ENCODE assay signal across 9 cellular contexts in genomic region chr4:150126201-150126879, GRCh38. TPM values are rescaled to one million over a fixed set of nuclear protein-coding genes. Genes with fewer than 3 reads are reported as not detected.
DNase-seq lines count a peak whose midpoint lies in the region; ATAC-seq and TF ChIP-seq lines count a peak whose summit lies in the region.
"Had no signal": no experiment of that assay in that cellular context is flagged by ENCODE, and none has a peak within 500 bp of the region (broad histone marks: within the 10 kb centered on the region; RNA-seq: fewer than 3 reads in every experiment).

No MANE protein-coding gene starts in this region.

- H4K20me1 ChIP-seq in KMS-11 (ENCODE audit: insufficient read depth) = no peaks in the 10 kb centered on the region

- ATAC-seq in HG02763 (IDR thresholded peaks at IDR 0.05; ENCODE audit: unreplicated experiment) (no peak), HG03045 (IDR thresholded peaks at IDR 0.05; ENCODE audit: unreplicated experiment) (no peak)

- H3K27ac ChIP-seq in breast epithelium (no peak overlapping the region), KMS-11 (peak overlapping the region; percentile 91), brain microvascular endothelial cell (peak overlapping the region; percentile 57)
- H3K27ac ChIP-seq: 22Rv1 had no signal

- TF ChIP-seq CTCF in MCF 10A (IDR thresholded peaks at IDR 0.05; ENCODE audit: unreplicated experiment) = no peak
- TF ChIP-seq CTCF in breast epithelium (IDR thresholded peaks at IDR 0.05) = no peak
- TF ChIP-seq CTCF in KMS-11 (conservative IDR thresholded peaks at IDR 0.05; ENCODE audit: low read depth, low read length) = no peak
- no peak for TF ChIP-seq CTCF in brain microvascular endothelial cell (IDR thresholded peaks at IDR 0.05; ENCODE audit: low read depth, low read length, missing control alignments)

- no peaks in the 10 kb centered on the region for H3K36me3 ChIP-seq in breast epithelium
- H3K36me3 ChIP-seq in KMS-11 (ENCODE audit: insufficient read depth) = no peaks in the 10 kb centered on the region
- H3K36me3 ChIP-seq in brain microvascular endothelial cell (replicated peaks) = no peaks in the 10 kb centered on the region

- no peaks in the 10 kb centered on the region for H3K79me2 ChIP-seq in KMS-11 (ENCODE audit: insufficient read depth, low read depth)

- no peaks in the 10 kb centered on the region for H3K36me3 Mint-ChIP-seq in MCF 10A (ENCODE audit: insufficient read depth, unreplicated experiment)

- peaks cover 4% of the 10 kb centered on the region for H3K9me3 Mint-ChIP-seq in MCF 10A (ENCODE audit: unreplicated experiment)

- H3K27me3 ChIP-seq in breast epithelium = no peaks in the 10 kb centered on the region
- H3K27me3 ChIP-seq in KMS-11 (ENCODE audit: insufficient read depth, low read depth) = no peaks in the 10 kb centered on the region
- no peaks in the 10 kb centered on the region for H3K27me3 ChIP-seq in brain microvascular endothelial cell (replicated peaks)

- in situ Hi-C loops in brain microvascular endothelial cell (cut with HindIII; ENCODE audit: low pct_ligation_motif_present, low sequenced_read_pairs) = no loop called here

- H3K4me1 ChIP-seq in breast epithelium = no peaks in the 10 kb centered on the region
- peaks cover 63% of the 10 kb centered on the region for H3K4me1 ChIP-seq in KMS-11 (ENCODE audit: low read depth, poor library complexity, severe bottlenecking)

- H3K4me2 ChIP-seq in KMS-11 = peak overlapping the region; percentile 62

- no peak overlapping the region for H3K4me3 ChIP-seq in breast epithelium
- H3K4me3 ChIP-seq in KMS-11 (IDR thresholded peaks at IDR 0.05; ENCODE audit: insufficient read depth, low read depth, low read length) = no peak overlapping the region
- H3K4me3 ChIP-seq in brain microvascular endothelial cell (ENCODE audit: low read depth, low read length) = no peak overlapping the region

- no peak for TF ChIP-seq POLR2A in breast epithelium (IDR thresholded peaks at IDR 0.05)

- POLR2A ChIA-PET in MCF 10A (lab: Yijun Ruan, JAX) = interaction anchor here (0.7 kb wide), 1 partner anchor 61 kb away, joined by 4 read pairs; no protein-coding TSS in a partner anchor

- H2AFZ ChIP-seq in KMS-11 (ENCODE audit: low read depth) = peak overlapping the region; percentile 27

- H3K27me3 Mint-ChIP-seq in MCF 10A (ENCODE audit: insufficient read depth, unreplicated experiment) = no peaks in the 10 kb centered on the region

- H3K9me3 ChIP-seq in breast epithelium = peaks cover 0 to 10% of the 10 kb centered on the region in 2 donors

- BruUV-seq in MCF 10A (replicated peaks; lab: Mats Ljungman, UMichigan) = no TSS peak

- DNase-seq in MCF 10A (ENCODE audit: unreplicated experiment) = peak; percentile 47
- no peak for DNase-seq in breast epithelium (ENCODE audit: low spot score in 2 of 2)
- DNase-seq in brain microvascular endothelial cell = peak; percentile 36
- no peak for DNase-seq in stimulated activated CD8-positive, alpha-beta memory T cell treated with anti-CD3 and anti-CD28 coated beads, Interleukin-4, amount 100 ng/mL, for 48 hours
- DNase-seq in cerebellum (ENCODE audit: low spot score) = no peak

- no peak overlapping the region for H3K4me3 Mint-ChIP-seq in MCF 10A (ENCODE audit: unreplicated experiment)

- H3K4me1 Mint-ChIP-seq in MCF 10A (ENCODE audit: insufficient read depth, unreplicated experiment) = peaks cover 30% of the 10 kb centered on the region

- H3K27ac Mint-ChIP-seq in MCF 10A (ENCODE audit: low read depth, unreplicated experiment) = peak overlapping the region; percentile 57

- CTCF ChIA-PET in MCF 10A (lab: Yijun Ruan, JAX) = no interaction called here

- peak overlapping the region; percentile 65 for H3K9ac ChIP-seq in KMS-11

- intact Hi-C loops in MCF 10A (cut with micrococcal nuclease) (no loop called here), breast epithelium (cut with DNase I; ENCODE audit: low total_unique reads) (no loop called here)

RNA-seq across cellular contexts. Expression of gene DCLK2, which starts 48.1 kb away (rescaled TPM):
- 0.98 and 1.2 TPM in 2 replicates for total RNA-seq in MCF 10A (2022)
- 1 to 10 TPM; 3.4 to 5.2 (median 4.0) TPM for total RNA-seq in breast epithelium
- total RNA-seq in cerebellum = 145 TPM

Comparison
In these comparisons a context has a peak if more than half of its experiments do, and no peak if none do; other contexts are left out.
1. DNase-seq: peak in MCF 10A (single experiment) and brain microvascular endothelial cell (single experiment); none in breast epithelium (0 of 2), stimulated activated CD8-positive, alpha-beta memory T cell treated with anti-CD3 and anti-CD28 coated beads, Interleukin-4, amount 100 ng/mL, for 48 hours (single experiment) and cerebellum (single experiment).
2. H3K27ac ChIP-seq: peak in KMS-11 (single experiment) and brain microvascular endothelial cell (single experiment); none in breast epithelium (0 of 2).
3. RNA of gene DCLK2, which starts 48.1 kb away (total RNA-seq): 145 TPM in cerebellum (single experiment); 3.4 to 5.2 TPM in breast epithelium and 0.98 to 1.2 TPM in MCF 10A; every median in the first group is over 10 times any median in the second.